ENCODE assay signal across 8 cellular contexts in genomic region chr3:72447059-72447946, GRCh38. TPM values are rescaled to one million over a fixed set of nuclear protein-coding genes. Genes with fewer than 3 reads are reported as not detected.
DNase-seq lines count a peak whose midpoint lies in the region; ATAC-seq and TF ChIP-seq lines count a peak whose summit lies in the region.

No MANE protein-coding gene starts in this region.

- CTCF ChIA-PET in T-cell (lab: Charles Lee) = interaction anchor here in 1 of 2 donors (0.5 to 0.7 kb wide), 3 partner anchors 10 to 292 kb away, joined by 3 to 4 read pairs (median 3); no protein-coding TSS in a partner anchor

- TF ChIP-seq POLR2A in NB4 (IDR thresholded peaks at IDR 0.05; ENCODE audit: extremely low read depth, insufficient read length) = peak; percentile 43

- ATAC-seq in HG02588 (IDR thresholded peaks at IDR 0.05; ENCODE audit: unreplicated experiment) = peak; percentile 91
- peak; percentile 90 to 97 (median 94) for ATAC-seq in T-cell (replicated peaks in 1 of 4)
- ATAC-seq in psoas muscle = peak; percentile 96 to 99 (median 98)

- H3K27ac ChIP-seq in right atrium auricular region (peak overlapping the region; percentile 90 to 95), psoas muscle (peak overlapping the region; percentile 85), urinary bladder (ENCODE audit: low read depth) (peak overlapping the region; percentile 82)

- H3K9me3 ChIP-seq in right atrium auricular region (no peaks in the 10 kb centered on the region), psoas muscle (no peaks in the 10 kb centered on the region)

- peaks cover 0 to 30% of the 10 kb centered on the region in 2 donors for H3K4me1 ChIP-seq in right atrium auricular region
- H3K4me1 ChIP-seq in psoas muscle = peaks cover 24% of the 10 kb centered on the region
- no peaks in the 10 kb centered on the region for H3K4me1 ChIP-seq in urinary bladder (ENCODE audit: insufficient read depth)

- H3K27me3 ChIP-seq in right atrium auricular region (no peaks in the 10 kb centered on the region), psoas muscle (ENCODE audit: insufficient read depth in 3 of 3, low read length in 2 of 3) (no peaks in the 10 kb centered on the region)

- H3K9me3 Mint-ChIP-seq in T-cell = no peaks in the 10 kb centered on the region

- intact Hi-C loops in psoas muscle (cut with DNase I) = loop anchor here in 1 of 2 donors (5.0 kb wide), 1 partner anchor 35 kb away; no protein-coding TSS in a partner anchor

- peaks cover 8 to 10% of the 10 kb centered on the region in 2 donors for H3K27me3 Mint-ChIP-seq in T-cell

- peak; percentile 95 for DNase-seq in GM12865 (ENCODE audit: low read depth)
- DNase-seq in NB4 (ENCODE audit: low read depth) = peak; percentile 88
- peak; percentile 79 to 96 (median 90) for DNase-seq in T-cell
- DNase-seq in amniotic stem cell (lab: John Stamatoyannopoulos, UW) = peak; percentile 81
- peak; percentile 84 for DNase-seq in right atrium auricular region (ENCODE audit: low spot score)
- DNase-seq in psoas muscle = peak; percentile 94 to 97

- peaks cover 14% of the 10 kb centered on the region for H3K36me3 Mint-ChIP-seq in T-cell

- peak overlapping the region; percentile 98 for H3K4me3 ChIP-seq in GM12865 (ENCODE audit: low read depth, low read length)
- peak overlapping the region; percentile 92 for H3K4me3 ChIP-seq in NB4 (ENCODE audit: low read depth, low read length)
- H3K4me3 ChIP-seq in right atrium auricular region = peak overlapping the region; percentile 70 to 88
- peak overlapping the region; percentile 85 for H3K4me3 ChIP-seq in psoas muscle
- peak overlapping the region; percentile 88 for H3K4me3 ChIP-seq in urinary bladder (ENCODE audit: low read depth, low read length)

- H3K4me3 Mint-ChIP-seq in T-cell = peak overlapping the region; percentile 70 to 88 (median 72)

- TF ChIP-seq CTCF in GM12865 (IDR thresholded peaks at IDR 0.05; ENCODE audit: insufficient read depth, low read depth, low read length, missing control alignments) (no peak), NB4 (IDR thresholded peaks at IDR 0.05; ENCODE audit: low read depth, low read length) (no peak), right atrium auricular region (IDR thresholded peaks at IDR 0.05) (no peak), psoas muscle (IDR thresholded peaks at IDR 0.05) (no peak)

- 8 to 15% (median 10%) methylated on average over 43 to 97 of the region's 97 CpGs for WGBS in psoas muscle, 3 donors
- 10% methylated on average over 85 of the region's 97 CpGs for WGBS in urinary bladder

- H3K27ac Mint-ChIP-seq in T-cell = peak overlapping the region in 1 of 2 donors; percentile 55

- peaks cover 41 to 43% (median 42%) of the 10 kb centered on the region in 3 donors for H3K4me1 Mint-ChIP-seq in T-cell

- POLR2A ChIA-PET in T-cell (lab: Charles Lee) = interaction anchor here in 1 of 2 donors (0.7 kb wide), 1 partner anchor 680 kb away, joined by 3 read pairs; no protein-coding TSS in a partner anchor

- H3K36me3 ChIP-seq in right atrium auricular region (no peaks in the 10 kb centered on the region), psoas muscle (ENCODE audit: insufficient read depth in 1 of 2, low read depth in 1 of 2) (no peaks in the 10 kb centered on the region), urinary bladder (ENCODE audit: insufficient read depth) (no peaks in the 10 kb centered on the region)

RNA-seq across cellular contexts. Expression of gene RYBP, which starts 0.9 kb away (rescaled TPM):
- total RNA-seq in T-cell (10 to 100 TPM in 4 of 5 donors, 1 to 10 TPM in 1; 8.8 to 17.1 (median 12.8) TPM), right atrium auricular region (1 to 10 TPM; 7.9 to 9.3 TPM), psoas muscle (1 to 10 TPM; 4.5 to 6.1 (median 5.1) TPM), urinary bladder (42.3 TPM)
- polyA plus RNA-seq in psoas muscle (1 to 10 TPM; 2.7 to 3.9 (median 3.1) TPM), urinary bladder (16.1 TPM)

Comparison
In these comparisons a context has a peak if more than half of its experiments do, and no peak if none do; other contexts are left out.
1. Peak in every context shown above with its lines: DNase-seq, ATAC-seq, H3K4me3 ChIP-seq and H3K27ac ChIP-seq.